Comparison of ENCODE assay signal across 1 cellular context in genomic region chr14:61764342-61765122, GRCh38.
TF ChIP-seq lines count a peak whose summit lies in the region.

No MANE protein-coding gene starts in this region.

TF ChIP-seq in endothelial cell of umbilical vein, 7 proteins besides CTCF, POLR2A, EP300 and RAD21 (continued from another document):
- no peak for TF ChIP-seq JUN (IDR thresholded peaks at IDR 0.05; ENCODE audit: borderline replicate concordance, insufficient read depth, insufficient read length, low read depth)
- no peak for TF ChIP-seq POLR2AphosphoS5 (IDR thresholded peaks at IDR 0.05; ENCODE audit: insufficient read depth, low read depth, low read length)
- TF ChIP-seq GATA2 (IDR thresholded peaks at IDR 0.05; ENCODE audit: insufficient read depth, insufficient read length, low read depth, low read length), result no peak
- no peak for TF ChIP-seq MAX (IDR thresholded peaks at IDR 0.05; ENCODE audit: insufficient read depth, insufficient read length)
- TF ChIP-seq FOS (IDR thresholded peaks at IDR 0.05; ENCODE audit: borderline replicate concordance, insufficient read depth, low read length), result no peak
- TF ChIP-seq MYC (IDR thresholded peaks at IDR 0.05; ENCODE audit: low read depth, low read length), result no peak
